Comparison of ENCODE assay signal across 19 cellular contexts in the genomic region with DNA sequence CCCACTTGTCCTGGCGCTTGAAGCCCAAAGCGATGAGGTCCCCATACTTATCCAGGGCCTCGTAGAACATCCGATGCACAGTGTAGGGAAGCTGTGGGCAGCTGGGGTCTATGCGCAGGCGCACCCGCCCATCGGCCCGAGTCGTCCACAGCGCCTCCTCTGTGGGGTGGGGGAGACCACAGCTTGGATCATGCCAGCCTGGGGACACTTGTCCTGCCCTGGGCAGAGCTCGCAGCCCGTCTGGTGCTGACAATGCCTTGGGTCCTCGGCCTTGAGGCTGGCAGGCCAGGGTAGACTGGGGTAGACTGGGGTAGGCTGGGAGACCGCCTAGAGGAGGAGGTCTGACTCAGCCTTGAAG. TPM values are rescaled to one million over a fixed set of nuclear protein-coding genes. Genes with fewer than 3 reads are reported as not detected.
DNase-seq lines count a peak whose midpoint lies in the region; ATAC-seq and TF ChIP-seq lines count a peak whose summit lies in the region.
"Had no signal": no experiment of that assay in that cellular context is flagged by ENCODE, and none has a peak within 500 bp of the region (broad histone marks: within the 10 kb centered on the region; RNA-seq: fewer than 3 reads in every experiment).

No MANE protein-coding gene starts in this region.

- ATAC-seq in left cardiac atrium (no peak), Right ventricle myocardium superior (ENCODE audit: poor library complexity) (no peak), aorta (ENCODE audit: low FRiP score) (peak; percentile 48)

- no peak for TF ChIP-seq CTCF in chondrocyte (IDR thresholded peaks at IDR 0.05)

- no peaks in the 10 kb centered on the region for H3K4me1 Mint-ChIP-seq in chondrocyte (ENCODE audit: low read depth)

- H3K18ac ChIP-seq in neuronal stem cell (ENCODE audit: low read length) = peak overlapping the region; percentile 3

- H3K4ac ChIP-seq in neuronal stem cell (ENCODE audit: low read length) = no peak overlapping the region

- no peak overlapping the region for H3K14ac ChIP-seq in neuronal stem cell (ENCODE audit: low read length)

- H2BK12ac ChIP-seq in neuronal stem cell (ENCODE audit: low read length) = peak overlapping the region; percentile 28

- no peak overlapping the region for H4K91ac ChIP-seq in neuronal stem cell (ENCODE audit: low read depth, low read length, poor library complexity)

- intact Hi-C loops in left cardiac atrium (cut with DNase I) = loop anchor here (5.0 kb wide), 2 partner anchors 48 to 82 kb away; no protein-coding TSS in a partner anchor
- intact Hi-C loops in Right ventricle myocardium superior (cut with DNase I) = no loop called here
- intact Hi-C loops in aorta (cut with DNase I) = loop anchor here in 1 of 2 donors (2.0 to 10.0 kb wide), 2 partner anchors 82 to 230 kb away; no protein-coding TSS in a partner anchor

- peak overlapping the region; percentile 29 for H2AFZ ChIP-seq in neuronal stem cell (ENCODE audit: low read length)

- peak overlapping the region; percentile 1 for H2BK5ac ChIP-seq in neuronal stem cell (ENCODE audit: low read length)

- no peak overlapping the region for H3K4me2 ChIP-seq in neuronal stem cell (ENCODE audit: insufficient read depth, low read length, poor library complexity, severe bottlenecking)

- peaks cover 2% of the 10 kb centered on the region for H3K36me3 Mint-ChIP-seq in chondrocyte (ENCODE audit: low read depth)

- H3K9me3 Mint-ChIP-seq in chondrocyte (ENCODE audit: low read depth) = peaks cover 12% of the 10 kb centered on the region

- H3K36me3 ChIP-seq in neuronal stem cell (replicated peaks in 1 of 2; ENCODE audit: control insufficient read depth in 2 of 2, insufficient read depth in 2 of 2, low read length in 2 of 2) = no peaks in the 10 kb centered on the region
- H3K36me3 ChIP-seq in aorta (ENCODE audit: control insufficient read depth in 1 of 2, insufficient read depth in 2 of 2, low read length in 1 of 2) = no peaks in the 10 kb centered on the region
- H3K36me3 ChIP-seq: BE2C, SJCRH30 had no signal

- DNase-seq in left cardiac atrium = peak; percentile 15
- DNase-seq in Right ventricle myocardium superior = no peak
- DNase-seq in chondrocyte (ENCODE audit: low spot score) = peak; percentile 72
- DNase-seq in neuronal stem cell (ENCODE audit: low spot score) = no peak
- peak in 1 of 2 donors; percentile 60 for DNase-seq in aorta
- DNase-seq in NCI-H446 (lab: John Stamatoyannopoulos, UW) = no peak
- DNase-seq in islet precursor cell = no peak
- DNase-seq: BE2C, DMS53, GDM1, GOT3, IMR-90, NCI-H1105, NCI-H146, NCI-H2029, NCI-H226, NCI-H524 treated with DMSO at 0.1 percent for 48 hours, OCI-M1, SJCRH30 had no signal

- H3K9me3 ChIP-seq in neuronal stem cell (replicated peaks in 1 of 2; ENCODE audit: control insufficient read depth in 2 of 2, insufficient read depth in 1 of 2, low read depth in 1 of 2, low read length in 2 of 2) (no peaks in the 10 kb centered on the region), aorta (ENCODE audit: control insufficient read depth, low read length) (no peaks in the 10 kb centered on the region)
- H3K9me3 ChIP-seq: BE2C had no signal

- peak overlapping the region; percentile 51 for H3K9ac ChIP-seq in neuronal stem cell (ENCODE audit: low read depth, low read length, poor library complexity)

- H2BK120ac ChIP-seq in neuronal stem cell (ENCODE audit: low read depth, low read length) = no peak overlapping the region

- H3K27me3 Mint-ChIP-seq in chondrocyte (ENCODE audit: low read depth) = peaks cover 5% of the 10 kb centered on the region

- H2BK15ac ChIP-seq in neuronal stem cell (ENCODE audit: low read length) = peak overlapping the region; percentile 86

- H3K4me3 Mint-ChIP-seq in chondrocyte (ENCODE audit: unreplicated experiment) = no peak overlapping the region

- H3K4me3 ChIP-seq in neuronal stem cell (ENCODE audit: low read length in 2 of 2) = no peak overlapping the region
- no peak overlapping the region for H3K4me3 ChIP-seq in aorta (ENCODE audit: low read length in 2 of 2)
- H3K4me3 ChIP-seq: SJCRH30 had no signal

- no peak overlapping the region for H4K8ac ChIP-seq in neuronal stem cell (ENCODE audit: low read depth, low read length)

- peak overlapping the region; percentile 69 for H3K23ac ChIP-seq in neuronal stem cell (ENCODE audit: low read depth, low read length, poor library complexity)

- no peak overlapping the region for H2AK5ac ChIP-seq in neuronal stem cell (ENCODE audit: low read depth, low read length)

- H3K27ac Mint-ChIP-seq in chondrocyte (ENCODE audit: unreplicated experiment) = no peak overlapping the region

- no peaks in the 10 kb centered on the region for H3K27me3 ChIP-seq in neuronal stem cell (ENCODE audit: control insufficient read depth in 3 of 3, insufficient read depth in 3 of 3, low read depth in 1 of 3, low read length in 3 of 3)
- no peaks in the 10 kb centered on the region for H3K27me3 ChIP-seq in aorta (ENCODE audit: control insufficient read depth in 1 of 2, insufficient read depth in 2 of 2, low read length in 1 of 2)
- H3K27me3 ChIP-seq: BE2C, SJCRH30 had no signal

- WGBS in neuronal stem cell (ENCODE audit: extremely low coverage in 2 of 2, insufficient read length in 2 of 2, insufficient replicate concordance in 1 of 2), 2 donors = no CpG with 5 or more reads among the region's 15 CpGs
- 92 to 93% methylated on average over 15 of the region's 15 CpGs for WGBS in aorta, 2 donors

- H3K27ac ChIP-seq in neuronal stem cell (replicated peaks; ENCODE audit: low read length) = no peak overlapping the region
- H3K27ac ChIP-seq in aorta (ENCODE audit: low read depth in 1 of 2, low read length in 2 of 2) = no peak overlapping the region
- H3K27ac ChIP-seq: SJCRH30 had no signal

- H3K4me1 ChIP-seq in neuronal stem cell (ENCODE audit: control insufficient read depth in 2 of 2, insufficient read depth in 1 of 2, low read depth in 1 of 2, low read length in 2 of 2) (peaks cover 0 to 4% of the 10 kb centered on the region in 2 donors), aorta (ENCODE audit: control insufficient read depth in 1 of 2, insufficient read depth in 2 of 2, low read length in 2 of 2) (no peaks in the 10 kb centered on the region)
- H3K4me1 ChIP-seq: BE2C, SJCRH30 had no signal

- no peaks in the 10 kb centered on the region for H3K79me1 ChIP-seq in neuronal stem cell (ENCODE audit: low read depth, low read length)

RNA-seq across cellular contexts. Expression of a gene that starts 39.8 kb away (rescaled TPM):
- total RNA-seq in left cardiac atrium (under 1 TPM; 0.29 to 0.32 TPM), Right ventricle myocardium superior (0.38 TPM), chondrocyte (not detected in 3 replicates), aorta (not detected)
- polyA plus RNA-seq in neuronal stem cell (2013, experiment 1 of 2) = 0.57 TPM
- 0.93 TPM for polyA plus RNA-seq in neuronal stem cell (2013, experiment 2 of 2)
- polyA plus RNA-seq in aorta = under 1 TPM; 0.18 to 0.25 TPM
- total RNA-seq: IMR-90 had no signal

RNA-seq across cellular contexts. Expression of a gene that starts 45.4 kb away (rescaled TPM):
- 100 to 1,000 TPM; 353 to 512 TPM for total RNA-seq in left cardiac atrium
- total RNA-seq in Right ventricle myocardium superior = 448 TPM
- total RNA-seq in chondrocyte = 42.6 to 50.7 TPM (median 48.7 TPM) in 3 replicates
- 8.8 TPM for polyA plus RNA-seq in neuronal stem cell (2013, experiment 1 of 2)
- 7.7 TPM for polyA plus RNA-seq in neuronal stem cell (2013, experiment 2 of 2)
- 10 to 100 TPM; 60.7 to 68.3 TPM for total RNA-seq in aorta
- polyA plus RNA-seq in aorta = 10 to 100 TPM; 36.7 to 99.3 TPM

Comparison
In these comparisons a context has a peak if more than half of its experiments do, and no peak if none do; other contexts are left out.
1. DNase-seq: peak in left cardiac atrium (single experiment) and chondrocyte (single experiment); none in Right ventricle myocardium superior (single experiment), neuronal stem cell (single experiment), NCI-H446 (0 of 2) and islet precursor cell (single experiment).